12 cellular contexts compared by ENCODE assay signal in genomic region chr3:176579741-176580185, GRCh38.
DNase-seq lines count a peak whose midpoint lies in the region; ATAC-seq and TF ChIP-seq lines count a peak whose summit lies in the region.
"Had no signal": no experiment of that assay in that cellular context is flagged by ENCODE, and none has a peak within 500 bp of the region (broad histone marks: within the 10 kb centered on the region; RNA-seq: fewer than 3 reads in every experiment).

No MANE protein-coding gene starts in this region.

- H3K27ac ChIP-seq in PC-3 (ENCODE audit: low read length) = no peak overlapping the region
- H3K27ac ChIP-seq: breast epithelium, uterus had no signal

- DNase-seq in PC-3 (peak; percentile 56), skeletal muscle cell (ENCODE audit: low read depth) (peak; percentile 51), KG1 (lab: John Stamatoyannopoulos, UW) (no peak), AML-193 (lab: John Stamatoyannopoulos, UW) (no peak), mucosa of gallbladder (ENCODE audit: low spot score) (no peak), left cardiac atrium (no peak)
- DNase-seq: activated T-cell treated with anti-CD3 and anti-CD28 coated beads, Interleukin-2, amount 50 U/mL, for 72 hours; DMS79 treated with DMSO at 0.1 percent for 48 hours; uterus had no signal

- CTCF ChIA-PET in PC-3 (lab: Charles Lee) = no interaction called here

- POLR2A ChIA-PET in PC-3 (lab: Charles Lee; ENCODE audit: unreplicated experiment) = no interaction called here

- H3K4me2 ChIP-seq in PC-3 (ENCODE audit: low read length) = no peak overlapping the region

- no peaks in the 10 kb centered on the region for H3K9me3 ChIP-seq in PC-3 (ENCODE audit: low read length)
- H3K9me3 ChIP-seq: uterus had no signal

- H3K79me2 ChIP-seq in PC-3 (ENCODE audit: low read length) = no peaks in the 10 kb centered on the region

- H4K20me1 ChIP-seq in PC-3 (ENCODE audit: low read length) = no peaks in the 10 kb centered on the region

- no peaks in the 10 kb centered on the region for H3K36me3 ChIP-seq in PC-3 (ENCODE audit: low read depth, low read length)
- H3K36me3 ChIP-seq: breast epithelium, uterus had no signal

- ATAC-seq in GM19025 (IDR thresholded peaks at IDR 0.05; ENCODE audit: low read depth, unreplicated experiment) (peak; percentile 60), HG02970 (IDR thresholded peaks at IDR 0.05; ENCODE audit: low FRiP score, unreplicated experiment) (peak; percentile 75), PC-3 (peak; percentile 81), left cardiac atrium (no peak)

- H2AFZ ChIP-seq in PC-3 (ENCODE audit: low read length) = no peak overlapping the region

- H3F3A ChIP-seq in PC-3 (ENCODE audit: low read length, unreplicated experiment) = no peaks in the 10 kb centered on the region

- no TSS peak for BruUV-seq in PC-3 (replicated peaks; lab: Mats Ljungman, UMichigan)

- H3K4me1 ChIP-seq in PC-3 (ENCODE audit: insufficient read depth, low read length) = peaks cover 18% of the 10 kb centered on the region
- H3K4me1 ChIP-seq: breast epithelium, uterus had no signal

- no peak overlapping the region for H3K9ac ChIP-seq in PC-3 (ENCODE audit: low read length)

- H3K27me3 ChIP-seq in PC-3 (ENCODE audit: low read length) = no peaks in the 10 kb centered on the region
- H3K27me3 ChIP-seq: breast epithelium, uterus had no signal

- no peak for TF ChIP-seq CTCF in PC-3 (conservative IDR thresholded peaks at IDR 0.05; ENCODE audit: low read depth, low read length)

- no peak overlapping the region for H3K4me3 ChIP-seq in PC-3 (ENCODE audit: low read length)
- H3K4me3 ChIP-seq in skeletal muscle cell (ENCODE audit: low read depth, low read length) = no peak overlapping the region
- H3K4me3 ChIP-seq: breast epithelium, uterus had no signal

- no peaks in the 10 kb centered on the region for H3K9me2 ChIP-seq in PC-3 (replicated peaks; ENCODE audit: low read length)

- intact Hi-C loops in PC-3 (cut with micrococcal nuclease) (loop anchor here (5.0 kb wide), 1 partner anchor 73 kb away; no protein-coding TSS in a partner anchor), left cardiac atrium (cut with DNase I) (no loop called here)

Comparison
In these comparisons a context has a peak if more than half of its experiments do, and no peak if none do; other contexts are left out.
1. ATAC-seq: peak in GM19025 (single experiment), HG02970 (single experiment) and PC-3 (single experiment); none in left cardiac atrium (0 of 2).
2. DNase-seq: peak in PC-3 (single experiment) and skeletal muscle cell (single experiment); none in KG1 (single experiment), AML-193 (0 of 2), mucosa of gallbladder (single experiment) and left cardiac atrium (single experiment).